ENCODE assay signal across 13 cellular contexts in the genomic region with DNA sequence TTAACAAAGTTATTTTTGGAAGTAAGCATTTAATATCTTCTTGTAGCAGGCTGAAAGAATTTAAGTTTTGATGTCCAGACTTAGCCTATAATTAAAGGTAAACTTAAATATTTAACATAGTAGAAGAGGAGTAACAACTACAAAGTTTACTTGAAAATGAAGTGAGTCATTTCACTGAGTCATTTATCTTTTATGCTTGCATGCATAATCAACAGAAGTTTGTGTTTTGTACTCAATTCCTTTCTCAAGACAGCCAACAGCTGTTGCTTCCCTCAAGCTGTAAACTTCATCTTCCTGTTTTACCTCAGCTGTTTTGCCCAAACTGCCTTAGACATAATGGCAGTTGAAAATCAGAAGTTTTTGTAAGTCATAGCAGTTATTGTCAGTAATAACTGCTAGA. TPM values are rescaled to one million over a fixed set of nuclear protein-coding genes. Genes with fewer than 3 reads are reported as not detected.
DNase-seq lines count a peak whose midpoint lies in the region; ATAC-seq, FAIRE-seq and TF ChIP-seq lines count a peak whose summit lies in the region.
"Had no signal": no experiment of that assay in that cellular context is flagged by ENCODE, and none has a peak within 500 bp of the region (broad histone marks: within the 10 kb centered on the region; RNA-seq: fewer than 3 reads in every experiment).

No MANE protein-coding gene starts in this region.

- DNase-seq in DMS 273 (lab: John Stamatoyannopoulos, UW; ENCODE audit: unreplicated experiment) (peak; percentile 42), DMS 273 treated with DMSO at 0.1 percent for 48 hours (lab: John Stamatoyannopoulos, UW) (no peak), amniotic epithelial cell (ENCODE audit: low read depth) (peak; percentile 3), iris pigment epithelial cell (ENCODE audit: low read depth) (peak; percentile 67), uterus (no peak), RCC 7860 (ENCODE audit: low spot score) (no peak)
- no peak for DNase-seq in stimulated activated CD8-positive, alpha-beta memory T cell treated with anti-CD3 and anti-CD28 coated beads, Interleukin-4, amount 100 ng/mL, for 48 hours
- DNase-seq: dorsolateral prefrontal cortex, immature natural killer cell, NCI-H526 treated with DMSO at 0.1 percent for 48 hours, psoas muscle had no signal

- no peak for ATAC-seq in HG03469 (IDR thresholded peaks at IDR 0.05; ENCODE audit: unreplicated experiment)

- no peak for TF ChIP-seq POLR2A in uterus (IDR thresholded peaks at IDR 0.05)

- intact Hi-C loops in uterus (cut with DNase I; ENCODE audit: low total_unique reads), result no loop called here

- H3K4me1 ChIP-seq in uterus, result no peaks in the 10 kb centered on the region
- H3K4me1 ChIP-seq: psoas muscle had no signal

- TF ChIP-seq CTCF in uterus (IDR thresholded peaks at IDR 0.05), result no peak

- no peaks in the 10 kb centered on the region for H3K36me3 ChIP-seq in uterus

- H3K27me3 ChIP-seq in uterus, result no peaks in the 10 kb centered on the region
- H3K27me3 ChIP-seq: dorsolateral prefrontal cortex had no signal

- no peak for FAIRE-seq in RCC 7860 (lab: Jason Lieb, UNC)

- peak overlapping the region; percentile 20 to 63 for H3K27ac ChIP-seq in uterus
- H3K27ac ChIP-seq: 22Rv1, dorsolateral prefrontal cortex had no signal

- no peak overlapping the region for H3K4me3 ChIP-seq in uterus
- H3K4me3 ChIP-seq: dorsolateral prefrontal cortex, psoas muscle had no signal

- no peaks in the 10 kb centered on the region for H3K9me3 ChIP-seq in uterus
- H3K9me3 ChIP-seq: psoas muscle had no signal

RNA-seq across cellular contexts. Expression of a gene that starts 58.0 kb away (rescaled TPM):
- 10 to 100 TPM; 14.9 to 63.5 (median 37.8) TPM for total RNA-seq in uterus

Comparison
In these comparisons a context has a peak if more than half of its experiments do, and no peak if none do; other contexts are left out.
1. DNase-seq: peak in DMS 273 (single experiment), amniotic epithelial cell (single experiment) and iris pigment epithelial cell (single experiment); none in DMS 273 treated with DMSO at 0.1 percent for 48 hours (single experiment), uterus (0 of 2), RCC 7860 (single experiment) and stimulated activated CD8-positive, alpha-beta memory T cell treated with anti-CD3 and anti-CD28 coated beads, Interleukin-4, amount 100 ng/mL, for 48 hours (single experiment).